In genomic region chr19:57363734-57364181, GRCh38 we compare ENCODE assay signal across 8 cellular contexts. TPM values are rescaled to one million over a fixed set of nuclear protein-coding genes. Genes with fewer than 3 reads are reported as not detected.
DNase-seq lines count a peak whose midpoint lies in the region; ATAC-seq and TF ChIP-seq lines count a peak whose summit lies in the region.

No MANE protein-coding gene starts in this region.

- H3K4me1 ChIP-seq in breast epithelium = no peaks in the 10 kb centered on the region

- no peak for TF ChIP-seq CTCF in LNCaP clone FGC (IDR thresholded peaks at IDR 0.05; ENCODE audit: control insufficient read depth, extremely low read depth, insufficient read depth)
- no peak for TF ChIP-seq CTCF in breast epithelium (IDR thresholded peaks at IDR 0.05)

- intact Hi-C loops in breast epithelium (cut with DNase I; ENCODE audit: low total_unique reads) = no loop called here

- DNase-seq in NCI-H82 (lab: John Stamatoyannopoulos, UW) (peak; percentile 13), NCI-H82 treated with DMSO at 0.1 percent for 48 hours (lab: John Stamatoyannopoulos, UW; ENCODE audit: unreplicated experiment) (no peak), LNCaP clone FGC (ENCODE audit: low read depth) (no peak), breast epithelium (ENCODE audit: low spot score in 2 of 2) (no peak), left kidney (ENCODE audit: low read depth, low spot score) (peak; percentile 39), substantia nigra (lab: John Stamatoyannopoulos, UW) (peak in 3 of 49 donors; percentile 37 to 42 (median 38)), kidney glomerular epithelial cell (lab: John Stamatoyannopoulos, UW) (no peak)

- no peaks in the 10 kb centered on the region for H3K36me3 ChIP-seq in breast epithelium

- no peak for ATAC-seq in GM18517 (IDR thresholded peaks at IDR 0.05; ENCODE audit: unreplicated experiment)

- peaks cover 16 to 24% of the 10 kb centered on the region in 2 donors for H3K9me3 ChIP-seq in breast epithelium

- H3K27ac ChIP-seq in breast epithelium = peak overlapping the region; percentile 94 to 99
- peak overlapping the region; percentile 70 for H3K27ac ChIP-seq in substantia nigra (ENCODE audit: low read depth, low read length, poor library complexity, severe bottlenecking)

- H3K4me3 ChIP-seq in LNCaP clone FGC (ENCODE audit: low read depth, low read length) (peak overlapping the region; percentile 94), breast epithelium (peak overlapping the region; percentile 82 to 93 (median 83))

- no peaks in the 10 kb centered on the region for H3K27me3 ChIP-seq in breast epithelium

- TF ChIP-seq POLR2A in breast epithelium (IDR thresholded peaks at IDR 0.05) = no peak

RNA-seq across cellular contexts. Expression of gene TRAPPC2B, which starts 0.4 kb away (rescaled TPM):
- total RNA-seq in breast epithelium = 10 to 100 TPM; 16.7 to 23.2 (median 20.2) TPM

RNA-seq across cellular contexts. Expression of gene ZNF547, which starts 0.4 kb away (rescaled TPM):
- total RNA-seq in breast epithelium = 1 to 10 TPM; 1.6 to 3.8 (median 2.4) TPM

RNA-seq across cellular contexts. Expression of gene ZNF304, which starts 12.7 kb away (rescaled TPM):
- total RNA-seq in breast epithelium = 10 to 100 TPM in 1 of 3 donors, 1 to 10 TPM in 2; 7.5 to 13.6 (median 8.2) TPM

RNA-seq across cellular contexts. Expression of gene ZNF548, which starts 25.9 kb away (rescaled TPM):
- total RNA-seq in breast epithelium = 10 to 100 TPM; 23.6 to 34.5 (median 31.8) TPM

RNA-seq across cellular contexts. Expression of gene ZNF543, which starts 43.5 kb away (rescaled TPM):
- 10 to 100 TPM in 1 of 3 donors, 1 to 10 TPM in 2; 6.7 to 14.8 (median 8.5) TPM for total RNA-seq in breast epithelium

Comparison
In these comparisons a context has a peak if more than half of its experiments do, and no peak if none do; other contexts are left out.
1. DNase-seq: peak in NCI-H82 (single experiment) and left kidney (single experiment); none in NCI-H82 treated with DMSO at 0.1 percent for 48 hours (single experiment), LNCaP clone FGC (single experiment), breast epithelium (0 of 2) and kidney glomerular epithelial cell (single experiment).